ENCODE assay signal across 1 cellular context in the genomic region with DNA sequence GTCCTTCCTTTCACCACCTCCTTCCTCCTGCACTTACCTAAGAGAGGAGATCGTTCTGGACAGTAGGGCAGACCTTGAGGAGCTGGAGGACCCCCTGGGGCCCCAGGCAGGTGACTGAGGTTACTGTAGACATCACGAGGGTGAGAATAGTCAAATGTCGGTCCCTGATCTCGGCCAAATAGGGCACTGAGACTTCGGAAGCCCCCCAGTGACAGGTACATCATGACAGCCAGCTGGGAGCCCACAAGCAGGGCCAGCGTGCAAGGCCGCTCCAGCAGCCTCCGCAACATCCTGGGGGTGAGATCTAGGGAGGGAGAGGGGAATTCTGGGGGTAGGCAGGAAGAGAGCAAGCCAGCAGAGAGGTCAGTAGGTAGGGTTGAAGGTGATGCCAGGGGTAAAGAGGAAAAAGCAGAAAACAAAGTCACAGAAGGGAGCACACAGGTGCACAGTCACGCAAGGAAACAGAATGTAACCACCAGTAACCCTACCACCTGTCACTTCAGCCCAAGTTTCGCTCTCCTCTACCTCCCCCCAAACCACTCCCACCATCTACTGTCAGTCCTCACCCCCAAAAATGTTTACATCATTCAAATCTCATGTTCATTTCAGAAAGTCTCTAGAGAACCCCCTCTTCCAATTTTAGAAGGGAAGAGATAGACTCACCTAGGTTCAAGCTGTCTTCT.
TF ChIP-seq lines count a peak whose summit lies in the region.

No MANE protein-coding gene starts in this region.

TF ChIP-seq in GM12878, 131 proteins besides CTCF, POLR2A, EP300 and RAD21:
- TF ChIP-seq HDGF (IDR thresholded peaks at IDR 0.05) (0 out of 2 replicates have a peak, but pooled peaks have one; percentile 28), SREBF2 (IDR thresholded peaks at IDR 0.05; ENCODE audit: low read length) (no peak), SIX5 (IDR thresholded peaks at IDR 0.05; ENCODE audit: low read depth, low read length, severe bottlenecking) (no peak), BCL11A (IDR thresholded peaks at IDR 0.05; ENCODE audit: low read depth, low read length) (0 out of 2 replicates have a peak, but pooled peaks have one; percentile 6), TCF3 (IDR thresholded peaks at IDR 0.05; ENCODE audit: borderline replicate concordance, insufficient read depth, low read depth, low read length) (peak; percentile 73; the same call in 1 of the 2 replicates), FOXK2 (IDR thresholded peaks at IDR 0.05) (no peak), PAX5 (IDR thresholded peaks at IDR 0.05; ENCODE audit: borderline replicate concordance, low read depth, low read length) (0 out of 2 replicates have a peak, but pooled peaks have one; percentile 22), RUNX3 (IDR thresholded peaks at IDR 0.05; ENCODE audit: low read length) (peak; percentile 57; the same call in 1 of the 2 replicates), EED (IDR thresholded peaks at IDR 0.05; ENCODE audit: low read depth) (peak; percentile 36; the same call in 1 of the 2 replicates), NR2C1 (IDR thresholded peaks at IDR 0.05) (no peak), TCF12 (IDR thresholded peaks at IDR 0.05; ENCODE audit: low read depth, low read length) (peak; percentile 77)
- TF ChIP-seq, protein P1, sequence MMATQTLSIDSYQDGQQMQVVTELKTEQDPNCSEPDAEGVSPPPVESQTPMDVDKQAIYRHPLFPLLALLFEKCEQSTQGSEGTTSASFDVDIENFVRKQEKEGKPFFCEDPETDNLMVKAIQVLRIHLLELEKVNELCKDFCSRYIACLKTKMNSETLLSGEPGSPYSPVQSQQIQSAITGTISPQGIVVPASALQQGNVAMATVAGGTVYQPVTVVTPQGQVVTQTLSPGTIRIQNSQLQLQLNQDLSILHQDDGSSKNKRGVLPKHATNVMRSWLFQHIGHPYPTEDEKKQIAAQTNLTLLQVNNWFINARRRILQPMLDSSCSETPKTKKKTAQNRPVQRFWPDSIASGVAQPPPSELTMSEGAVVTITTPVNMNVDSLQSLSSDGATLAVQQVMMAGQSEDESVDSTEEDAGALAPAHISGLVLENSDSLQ (IDR thresholded peaks at IDR 0.05) = peak; percentile 38
